8 cellular contexts compared by ENCODE assay signal in genomic region chr22:23522642-23523251, GRCh38. TPM values are rescaled to one million over a fixed set of nuclear protein-coding genes. Genes with fewer than 3 reads are reported as not detected.
DNase-seq lines count a peak whose midpoint lies in the region; ATAC-seq, FAIRE-seq and TF ChIP-seq lines count a peak whose summit lies in the region.

No MANE protein-coding gene starts in this region.

- intact Hi-C loops in Panc1 (cut with micrococcal nuclease; ENCODE audit: unreplicated experiment), result no loop called here

- peak overlapping the region; percentile 26 for H2AFZ ChIP-seq in trophoblast cell (ENCODE audit: insufficient read depth, low read length, poor library complexity)

- FAIRE-seq in D721Med (lab: Jason Lieb, UNC) (no peak), urothelium cell line (lab: Jason Lieb, UNC) (no peak)

- H3K9ac ChIP-seq in trophoblast cell (ENCODE audit: low read length), result no peak overlapping the region

- H3K18ac ChIP-seq in trophoblast cell (ENCODE audit: low read length), result peak overlapping the region; percentile 17

- WGBS in gastroesophageal sphincter (ENCODE audit: low coverage in 1 of 2), 2 donors, result 9% methylated on average over 10 of the region's 37 CpGs; no CpG with 5 or more reads in 1 of the 2 donors
- no CpG with 5 or more reads among the region's 37 CpGs for WGBS in trophoblast cell (ENCODE audit: extremely low coverage, insufficient coverage, insufficient read length)

- no peak overlapping the region for H3K23ac ChIP-seq in trophoblast cell (ENCODE audit: low read length)

- H3K79me1 ChIP-seq in trophoblast cell (ENCODE audit: low read length), result peaks cover 60% of the 10 kb centered on the region

- H3K27ac ChIP-seq in Panc1 (ENCODE audit: low read length), result peak overlapping the region; percentile 88
- H3K27ac ChIP-seq in gastroesophageal sphincter, result peak overlapping the region; percentile 95 to 99 (median 96)
- peak overlapping the region; percentile 94 for H3K27ac ChIP-seq in trophoblast cell (ENCODE audit: low read depth, low read length)

- in situ Hi-C loops in Panc1 (cut with HindIII; ENCODE audit: low pct_unique_long_range_greater_than_20kb, low sequenced_read_pairs), result no loop called here

- TF ChIP-seq POLR2A in gastroesophageal sphincter (IDR thresholded peaks at IDR 0.05), result no peak

- H3K14ac ChIP-seq in trophoblast cell (ENCODE audit: low read length), result peak overlapping the region; percentile 43

- H3K4me2 ChIP-seq in trophoblast cell (ENCODE audit: low read length), result peak overlapping the region; percentile 35

- H3K4me1 ChIP-seq in Panc1 (ENCODE audit: control insufficient read depth, insufficient read depth, low read length) (peaks cover 22% of the 10 kb centered on the region), gastroesophageal sphincter (peaks cover 4 to 62% (median 10%) of the 10 kb centered on the region in 3 donors), trophoblast cell (ENCODE audit: control insufficient read depth in 1 of 2, insufficient read depth in 2 of 2, low read length in 2 of 2) (peaks cover 41 to 48% of the 10 kb centered on the region in 2 experiments)

- CTCF ChIA-PET in Panc1 (lab: Charles Lee) (no interaction called here), GM10248 (lab: Yijun Ruan, JAX) (no interaction called here)

- H3K4ac ChIP-seq in trophoblast cell (ENCODE audit: low read depth, low read length), result peak overlapping the region; percentile 88

- peak overlapping the region; percentile 55 for H4K8ac ChIP-seq in trophoblast cell (ENCODE audit: low read depth, low read length)

- peak overlapping the region; percentile 92 for H2BK12ac ChIP-seq in trophoblast cell (ENCODE audit: low read length)

- peak overlapping the region; percentile 0 for H2AK5ac ChIP-seq in trophoblast cell (ENCODE audit: low read length)

- peak overlapping the region; percentile 93 for H4K91ac ChIP-seq in trophoblast cell (ENCODE audit: low read depth, low read length)

- ATAC-seq in Panc1, result peak; percentile 23; the same call in 1 of the 2 replicates
- no peak for ATAC-seq in gastroesophageal sphincter
- ATAC-seq in HG03175 (IDR thresholded peaks at IDR 0.05; ENCODE audit: unreplicated experiment), result no peak

- BruUV-seq in Panc1 (replicated peaks; lab: Mats Ljungman, UMichigan), result no TSS peak

- H2BK120ac ChIP-seq in trophoblast cell (ENCODE audit: insufficient read depth, low read length, poor library complexity), result peak overlapping the region; percentile 98

- TF ChIP-seq EP300 in gastroesophageal sphincter (IDR thresholded peaks at IDR 0.05), result no peak

- TF ChIP-seq CTCF in D721Med (IDR thresholded peaks at IDR 0.05; ENCODE audit: insufficient read depth, missing control alignments) (no peak), Panc1 (IDR thresholded peaks at IDR 0.05) (no peak), gastroesophageal sphincter (IDR thresholded peaks at IDR 0.05) (no peak), GM10248 (IDR thresholded peaks at IDR 0.05; ENCODE audit: control extremely low read depth, extremely low read depth, low read depth, missing control alignments) (no peak)

- peak; percentile 7 for DNase-seq in D721Med (ENCODE audit: insufficient read length, low spot score)
- no peak for DNase-seq in Panc1 (ENCODE audit: low read depth, low spot score)
- peak in 1 of 2 donors; percentile 22 for DNase-seq in trophoblast cell
- DNase-seq in urothelium cell line (ENCODE audit: low spot score), result no peak
- no peak for DNase-seq in SKM-1 treated with dmso at 0.1 percent for 144 hours (lab: John Stamatoyannopoulos, UW; ENCODE audit: unreplicated experiment)
- no peak for DNase-seq in GM10248 (ENCODE audit: extremely low spot score)

- H4K12ac ChIP-seq in trophoblast cell (ENCODE audit: low read depth, low read length), result peak overlapping the region; percentile 21

- H3K79me2 ChIP-seq in trophoblast cell (ENCODE audit: control insufficient read depth, insufficient read depth, low read length, poor library complexity), result peaks cover 15% of the 10 kb centered on the region

- H3K36me3 ChIP-seq in Panc1 (ENCODE audit: control insufficient read depth, insufficient read depth, low read length), result no peaks in the 10 kb centered on the region
- H3K36me3 ChIP-seq in gastroesophageal sphincter, result no peaks in the 10 kb centered on the region
- H3K36me3 ChIP-seq in trophoblast cell (ENCODE audit: control insufficient read depth in 1 of 2, insufficient read depth in 2 of 2, low read length in 2 of 2), result no peaks in the 10 kb centered on the region

- POLR2A ChIA-PET in Panc1 (lab: Charles Lee) (interaction anchor here (0.6 kb wide), 1 partner anchor 292 kb away, joined by 3 read pairs; no protein-coding TSS in a partner anchor), GM10248 (lab: Yijun Ruan, JAX) (no interaction called here)

- peak overlapping the region; percentile 40 to 53 for H3K4me3 ChIP-seq in Panc1 (ENCODE audit: low read depth in 2 of 2, low read length in 2 of 2)
- peak overlapping the region in 1 of 2 donors; percentile 53 for H3K4me3 ChIP-seq in gastroesophageal sphincter
- no peak overlapping the region for H3K4me3 ChIP-seq in trophoblast cell (ENCODE audit: low read depth, low read length)

- H2BK5ac ChIP-seq in trophoblast cell (ENCODE audit: low read depth, low read length, poor library complexity), result peak overlapping the region; percentile 92

- H3K9me3 ChIP-seq in Panc1 (ENCODE audit: control insufficient read depth, insufficient read depth, low read depth, low read length) (no peaks in the 10 kb centered on the region), gastroesophageal sphincter (no peaks in the 10 kb centered on the region), trophoblast cell (ENCODE audit: insufficient read depth, low read depth, low read length) (peaks cover 1% of the 10 kb centered on the region)

- H3K27me3 ChIP-seq in Panc1 (ENCODE audit: control insufficient read depth, insufficient read depth, low read length) (no peaks in the 10 kb centered on the region), gastroesophageal sphincter (no peaks in the 10 kb centered on the region), trophoblast cell (ENCODE audit: insufficient read depth, low read length) (no peaks in the 10 kb centered on the region)

RNA-seq across cellular contexts. Expression of gene IGLL1, which starts 57.3 kb away (rescaled TPM):
- total RNA-seq in Panc1 (2021; ENCODE audit: unreplicated experiment) (not detected), gastroesophageal sphincter (not detected)
- polyA plus RNA-seq in Panc1 (2012; ENCODE audit: insufficient read length), result not detected
- polyA plus RNA-seq in trophoblast cell (2013), result not detected in 2 replicates
